Comparison of ENCODE assay signal across 11 cellular contexts in the genomic region with DNA sequence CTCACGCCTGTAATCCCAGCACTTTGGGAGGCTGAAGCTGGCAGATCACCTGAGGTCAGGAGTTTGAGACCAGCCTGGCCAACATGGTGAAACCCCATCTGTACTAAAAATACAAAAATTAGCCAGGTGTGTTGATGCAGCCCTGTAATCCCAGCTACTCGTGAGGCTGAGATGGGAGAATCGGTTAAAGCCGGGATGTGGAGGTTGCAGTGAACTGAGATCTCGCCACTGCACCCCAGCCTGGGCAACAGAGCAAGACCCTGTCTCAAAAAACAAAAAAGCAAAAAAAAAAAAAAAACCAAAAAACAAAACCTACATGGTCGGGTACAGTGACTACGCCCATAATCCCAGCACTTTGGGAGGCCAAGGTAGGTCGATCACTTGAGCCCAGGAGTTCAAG. TPM values are rescaled to one million over a fixed set of nuclear protein-coding genes. Genes with fewer than 3 reads are reported as not detected.
DNase-seq lines count a peak whose midpoint lies in the region; ATAC-seq and TF ChIP-seq lines count a peak whose summit lies in the region.
"Not testable (repeated sequence)": the region's sequence is repeated elsewhere in the genome, so short reads cannot be mapped to it uniquely, and the experiment has no call there.
"Had no signal": no experiment of that assay in that cellular context is flagged by ENCODE, and none has a peak within 500 bp of the region (broad histone marks: within the 10 kb centered on the region; RNA-seq: fewer than 3 reads in every experiment).

No MANE protein-coding gene starts in this region.

- CTCF ChIA-PET in activated CD4-positive, alpha-beta memory T cell treated with anti-CD3 and anti-CD28 coated beads for 36 hours (lab: Charles Lee) = interaction anchor here (0.9 to 1.7 kb wide), 4 partner anchors 9 to 106 kb away, joined by 3 to 6 read pairs (median 4); no protein-coding TSS in a partner anchor

- H3K27ac ChIP-seq in CD4-positive, CD25-positive, alpha-beta regulatory T cell (ENCODE audit: insufficient read depth, low read length, poor library complexity, severe bottlenecking) = not testable (repeated sequence)
- H3K27ac ChIP-seq in OCI-LY3 (ENCODE audit: low read length) = peak overlapping the region; percentile 87; the same call in 1 of the 2 replicates

- intact Hi-C loops in activated CD4-positive, alpha-beta memory T cell treated with anti-CD3 and anti-CD28 coated beads for 36 hours (cut with micrococcal nuclease) = loop anchor here (2.0 kb wide), 1 partner anchor 70 kb away; a partner anchor contains a TSS

- H2AFZ ChIP-seq in OCI-LY3 (ENCODE audit: low read depth, low read length) = not testable (repeated sequence)

- POLR2A ChIA-PET in activated CD4-positive, alpha-beta memory T cell treated with anti-CD3 and anti-CD28 coated beads for 36 hours (lab: Charles Lee) = interaction anchor here (0.9 to 1.8 kb wide), 5 partner anchors 10 to 129 kb away, joined by 3 to 8 read pairs (median 4); a partner anchor contains a TSS
- POLR2A ChIA-PET in activated naive CD8-positive, alpha-beta T cell treated with anti-CD3 and anti-CD28 coated beads, Interleukin-2, amount 10 ng/mL, durations not matched to agents 7 days and 5 days (lab: Charles Lee) = interaction anchor here (0.7 to 12.9 kb wide), 13 partner anchors 10 to 1541 kb away, joined by 3 to 211 read pairs (median 4); a partner anchor contains a TSS

- not testable (repeated sequence) for H3K27me3 Mint-ChIP-seq in CD4-positive, CD25-positive, alpha-beta regulatory T cell; activated CD4-positive, alpha-beta memory T cell treated with anti-CD3 and anti-CD28 coated beads for 36 hours; activated naive CD8-positive, alpha-beta T cell treated with anti-CD3 and anti-CD28 coated beads, Interleukin-2, amount 10 ng/mL, durations not matched to agents 7 days and 5 days; memory B cell

- not testable (repeated sequence) for H3K9me3 ChIP-seq in CD4-positive, CD25-positive, alpha-beta regulatory T cell (ENCODE audit: control insufficient read depth in 2 of 2, low read length in 2 of 2); OCI-LY3 (ENCODE audit: insufficient read depth, low read length)

- peaks cover 21% of the 10 kb centered on the region for H4K20me1 ChIP-seq in OCI-LY3 (ENCODE audit: insufficient read depth, low read length)

- H3K27ac Mint-ChIP-seq in CD4-positive, CD25-positive, alpha-beta regulatory T cell = peak overlapping the region in 2 of 3 donors; percentile 99 to 100
- peak overlapping the region; percentile 60 for H3K27ac Mint-ChIP-seq in activated CD4-positive, alpha-beta memory T cell treated with anti-CD3 and anti-CD28 coated beads for 36 hours
- peak overlapping the region; percentile 99 for H3K27ac Mint-ChIP-seq in activated naive CD8-positive, alpha-beta T cell treated with anti-CD3 and anti-CD28 coated beads, Interleukin-2, amount 10 ng/mL, durations not matched to agents 7 days and 5 days
- H3K27ac Mint-ChIP-seq in memory B cell = peak overlapping the region; percentile 98
- H3K27ac Mint-ChIP-seq in stimulated activated effector memory CD8-positive, alpha-beta T cell treated with anti-CD3 and anti-CD28 coated beads, Interleukin-12 subunit alpha, Interleukin-12 subunit beta, amount 100 ng/mL, for 72 hours = peak overlapping the region; percentile 99

- not testable (repeated sequence) for DNase-seq in CD4-positive, CD25-positive, alpha-beta regulatory T cell; activated CD4-positive, alpha-beta memory T cell treated with anti-CD3 and anti-CD28 coated beads for 36 hours; activated naive CD8-positive, alpha-beta T cell treated with anti-CD3 and anti-CD28 coated beads, Interleukin-2, amount 10 ng/mL, durations not matched to agents 7 days and 5 days; memory B cell (ENCODE audit: low spot score in 2 of 2); stimulated activated effector memory CD8-positive, alpha-beta T cell treated with anti-CD3 and anti-CD28 coated beads, Interleukin-12 subunit alpha, Interleukin-12 subunit beta, amount 100 ng/mL, for 72 hours (ENCODE audit: low spot score in 2 of 2)

- H3K4me1 Mint-ChIP-seq in CD4-positive, CD25-positive, alpha-beta regulatory T cell = peaks cover 9 to 33% (median 22%) of the 10 kb centered on the region in 4 donors
- peaks cover 26% of the 10 kb centered on the region for H3K4me1 Mint-ChIP-seq in activated CD4-positive, alpha-beta memory T cell treated with anti-CD3 and anti-CD28 coated beads for 36 hours (ENCODE audit: low read depth)
- peaks cover 24% of the 10 kb centered on the region for H3K4me1 Mint-ChIP-seq in activated naive CD8-positive, alpha-beta T cell treated with anti-CD3 and anti-CD28 coated beads, Interleukin-2, amount 10 ng/mL, durations not matched to agents 7 days and 5 days
- peaks cover 17% of the 10 kb centered on the region for H3K4me1 Mint-ChIP-seq in memory B cell
- H3K4me1 Mint-ChIP-seq in stimulated activated effector memory CD8-positive, alpha-beta T cell treated with anti-CD3 and anti-CD28 coated beads, Interleukin-12 subunit alpha, Interleukin-12 subunit beta, amount 100 ng/mL, for 72 hours = peaks cover 29% of the 10 kb centered on the region

- H3K79me2 ChIP-seq in OCI-LY3 (ENCODE audit: low read length) = peaks cover 31% of the 10 kb centered on the region

- not testable (repeated sequence) for ATAC-seq in CD4-positive, CD25-positive, alpha-beta regulatory T cell (ENCODE audit: low read depth in 2 of 2); activated naive CD8-positive, alpha-beta T cell treated with anti-CD3 and anti-CD28 coated beads, Interleukin-2, amount 10 ng/mL, durations not matched to agents 7 days and 5 days (ENCODE audit: low read depth); memory B cell (ENCODE audit: low read depth); stimulated activated effector memory CD8-positive, alpha-beta T cell treated with anti-CD3 and anti-CD28 coated beads, Interleukin-12 subunit alpha, Interleukin-12 subunit beta, amount 100 ng/mL, for 72 hours

- not testable (repeated sequence) for H3K9ac ChIP-seq in OCI-LY3 (ENCODE audit: low read length)

- H3K4me3 Mint-ChIP-seq in CD4-positive, CD25-positive, alpha-beta regulatory T cell = peak overlapping the region; percentile 38 to 92 (median 77)
- not testable (repeated sequence) for H3K4me3 Mint-ChIP-seq in activated CD4-positive, alpha-beta memory T cell treated with anti-CD3 and anti-CD28 coated beads for 36 hours
- peak overlapping the region; percentile 95 for H3K4me3 Mint-ChIP-seq in activated naive CD8-positive, alpha-beta T cell treated with anti-CD3 and anti-CD28 coated beads, Interleukin-2, amount 10 ng/mL, durations not matched to agents 7 days and 5 days
- peak overlapping the region; percentile 92 for H3K4me3 Mint-ChIP-seq in memory B cell
- peak overlapping the region; percentile 87 for H3K4me3 Mint-ChIP-seq in stimulated activated effector memory CD8-positive, alpha-beta T cell treated with anti-CD3 and anti-CD28 coated beads, Interleukin-12 subunit alpha, Interleukin-12 subunit beta, amount 100 ng/mL, for 72 hours

- not testable (repeated sequence) for H3K4me3 ChIP-seq in CD4-positive, CD25-positive, alpha-beta regulatory T cell (ENCODE audit: low read depth, low read length); OCI-LY3 (ENCODE audit: low read length)

- not testable (repeated sequence) for H3K9me3 Mint-ChIP-seq in CD4-positive, CD25-positive, alpha-beta regulatory T cell; activated CD4-positive, alpha-beta memory T cell treated with anti-CD3 and anti-CD28 coated beads for 36 hours; memory B cell; stimulated activated effector memory CD8-positive, alpha-beta T cell treated with anti-CD3 and anti-CD28 coated beads, Interleukin-12 subunit alpha, Interleukin-12 subunit beta, amount 100 ng/mL, for 72 hours
- peaks cover 12% of the 10 kb centered on the region for H3K9me3 Mint-ChIP-seq in activated naive CD8-positive, alpha-beta T cell treated with anti-CD3 and anti-CD28 coated beads, Interleukin-2, amount 10 ng/mL, durations not matched to agents 7 days and 5 days

- H3K4me2 ChIP-seq in OCI-LY3 (ENCODE audit: low read length) = not testable (repeated sequence)

- H3K36me3 Mint-ChIP-seq in CD4-positive, CD25-positive, alpha-beta regulatory T cell = peaks cover 11% of the 10 kb centered on the region
- peaks cover 31% of the 10 kb centered on the region for H3K36me3 Mint-ChIP-seq in activated CD4-positive, alpha-beta memory T cell treated with anti-CD3 and anti-CD28 coated beads for 36 hours
- peaks cover 29% of the 10 kb centered on the region for H3K36me3 Mint-ChIP-seq in activated naive CD8-positive, alpha-beta T cell treated with anti-CD3 and anti-CD28 coated beads, Interleukin-2, amount 10 ng/mL, durations not matched to agents 7 days and 5 days
- H3K36me3 Mint-ChIP-seq in memory B cell = peaks cover 12% of the 10 kb centered on the region
- H3K36me3 Mint-ChIP-seq in stimulated activated effector memory CD8-positive, alpha-beta T cell treated with anti-CD3 and anti-CD28 coated beads, Interleukin-12 subunit alpha, Interleukin-12 subunit beta, amount 100 ng/mL, for 72 hours = peaks cover 44% of the 10 kb centered on the region

- TF ChIP-seq CTCF in OCI-LY3 (IDR thresholded peaks at IDR 0.05; ENCODE audit: low read depth, low read length) = not testable (repeated sequence)

- H3K27me3 ChIP-seq in CD4-positive, CD25-positive, alpha-beta regulatory T cell (ENCODE audit: control insufficient read depth, insufficient read depth, low read length); OCI-LY3 (ENCODE audit: low read depth, low read length): not testable (repeated sequence)

- H3K4me1 ChIP-seq in CD4-positive, CD25-positive, alpha-beta regulatory T cell (ENCODE audit: control insufficient read depth, insufficient read depth, low read length, poor library complexity, severe bottlenecking) = peaks cover 24% of the 10 kb centered on the region
- peaks cover 19% of the 10 kb centered on the region for H3K4me1 ChIP-seq in OCI-LY3 (ENCODE audit: low read length)

- H3K36me3 ChIP-seq in CD4-positive, CD25-positive, alpha-beta regulatory T cell (ENCODE audit: control insufficient read depth, insufficient read depth, low read length) = not testable (repeated sequence)
- peaks cover 31% of the 10 kb centered on the region for H3K36me3 ChIP-seq in OCI-LY3 (replicated peaks; ENCODE audit: low read depth, low read length)

RNA-seq across cellular contexts. Expression of a gene that starts 1.6 kb away (rescaled TPM):
- total RNA-seq in CD4-positive, CD25-positive, alpha-beta regulatory T cell = 92.9 TPM
- polyA plus RNA-seq in CD4-positive, CD25-positive, alpha-beta regulatory T cell = 10 to 100 TPM; 24.9 to 38.8 (median 33.2) TPM
- 100 to 1,000 TPM; 267 to 275 TPM for total RNA-seq in activated CD4-positive, alpha-beta memory T cell treated with anti-CD3 and anti-CD28 coated beads for 36 hours
- 100 to 1,000 TPM; 184 to 203 TPM for total RNA-seq in activated naive CD8-positive, alpha-beta T cell treated with anti-CD3 and anti-CD28 coated beads, Interleukin-2, amount 10 ng/mL, durations not matched to agents 7 days and 5 days

RNA-seq across cellular contexts. Expression of a gene that starts 23.4 kb away (rescaled TPM):
- 2,934 TPM for total RNA-seq in CD4-positive, CD25-positive, alpha-beta regulatory T cell
- 100 to 1,000 TPM; 527 to 727 (median 674) TPM for polyA plus RNA-seq in CD4-positive, CD25-positive, alpha-beta regulatory T cell
- total RNA-seq in activated CD4-positive, alpha-beta memory T cell treated with anti-CD3 and anti-CD28 coated beads for 36 hours = 1,000 to 10,000 TPM; 2,630 to 2,642 TPM
- total RNA-seq in activated naive CD8-positive, alpha-beta T cell treated with anti-CD3 and anti-CD28 coated beads, Interleukin-2, amount 10 ng/mL, durations not matched to agents 7 days and 5 days = 1,000 to 10,000 TPM; 3,030 to 3,043 TPM

RNA-seq across cellular contexts. Expression of a gene that starts 25.1 kb away (rescaled TPM):
- 15.9 TPM for total RNA-seq in CD4-positive, CD25-positive, alpha-beta regulatory T cell
- polyA plus RNA-seq in CD4-positive, CD25-positive, alpha-beta regulatory T cell = 1 to 10 TPM in 2 of 4 donors, under 1 TPM in 2; 0.42 to 1.3 (median 0.79) TPM
- 1 to 10 TPM; 6.3 to 7.0 TPM for total RNA-seq in activated CD4-positive, alpha-beta memory T cell treated with anti-CD3 and anti-CD28 coated beads for 36 hours
- 10 to 100 TPM; 17.0 to 19.8 TPM for total RNA-seq in activated naive CD8-positive, alpha-beta T cell treated with anti-CD3 and anti-CD28 coated beads, Interleukin-2, amount 10 ng/mL, durations not matched to agents 7 days and 5 days
- polyA plus RNA-seq: AG04450 had no signal

RNA-seq across cellular contexts. Expression of a gene that starts 32.6 kb away (rescaled TPM):
- total RNA-seq in CD4-positive, CD25-positive, alpha-beta regulatory T cell = not detected
- not detected for polyA plus RNA-seq in CD4-positive, CD25-positive, alpha-beta regulatory T cell
- not detected for total RNA-seq in activated CD4-positive, alpha-beta memory T cell treated with anti-CD3 and anti-CD28 coated beads for 36 hours
- not detected for total RNA-seq in activated naive CD8-positive, alpha-beta T cell treated with anti-CD3 and anti-CD28 coated beads, Interleukin-2, amount 10 ng/mL, durations not matched to agents 7 days and 5 days
- total RNA-seq: activated T-cell treated with anti-CD3 and anti-CD28 coated beads, Interleukin-2, amount 50 U/mL, for 4 hours; PC-3; psoas muscle; thoracic aorta had no signal
- polyA plus RNA-seq: psoas muscle had no signal

RNA-seq across cellular contexts. Expression of a gene that starts 33.9 kb away (rescaled TPM):
- not detected for total RNA-seq in CD4-positive, CD25-positive, alpha-beta regulatory T cell
- polyA plus RNA-seq in CD4-positive, CD25-positive, alpha-beta regulatory T cell = not detected
- not detected for total RNA-seq in activated CD4-positive, alpha-beta memory T cell treated with anti-CD3 and anti-CD28 coated beads for 36 hours
- not detected for total RNA-seq in activated naive CD8-positive, alpha-beta T cell treated with anti-CD3 and anti-CD28 coated beads, Interleukin-2, amount 10 ng/mL, durations not matched to agents 7 days and 5 days
- total RNA-seq: activated T-cell treated with anti-CD3 and anti-CD28 coated beads, Interleukin-2, amount 50 U/mL, for 4 hours; PC-3; psoas muscle; thoracic aorta had no signal
- polyA plus RNA-seq: AG04450 had no signal
